8 cellular contexts compared by ENCODE assay signal in the genomic region with DNA sequence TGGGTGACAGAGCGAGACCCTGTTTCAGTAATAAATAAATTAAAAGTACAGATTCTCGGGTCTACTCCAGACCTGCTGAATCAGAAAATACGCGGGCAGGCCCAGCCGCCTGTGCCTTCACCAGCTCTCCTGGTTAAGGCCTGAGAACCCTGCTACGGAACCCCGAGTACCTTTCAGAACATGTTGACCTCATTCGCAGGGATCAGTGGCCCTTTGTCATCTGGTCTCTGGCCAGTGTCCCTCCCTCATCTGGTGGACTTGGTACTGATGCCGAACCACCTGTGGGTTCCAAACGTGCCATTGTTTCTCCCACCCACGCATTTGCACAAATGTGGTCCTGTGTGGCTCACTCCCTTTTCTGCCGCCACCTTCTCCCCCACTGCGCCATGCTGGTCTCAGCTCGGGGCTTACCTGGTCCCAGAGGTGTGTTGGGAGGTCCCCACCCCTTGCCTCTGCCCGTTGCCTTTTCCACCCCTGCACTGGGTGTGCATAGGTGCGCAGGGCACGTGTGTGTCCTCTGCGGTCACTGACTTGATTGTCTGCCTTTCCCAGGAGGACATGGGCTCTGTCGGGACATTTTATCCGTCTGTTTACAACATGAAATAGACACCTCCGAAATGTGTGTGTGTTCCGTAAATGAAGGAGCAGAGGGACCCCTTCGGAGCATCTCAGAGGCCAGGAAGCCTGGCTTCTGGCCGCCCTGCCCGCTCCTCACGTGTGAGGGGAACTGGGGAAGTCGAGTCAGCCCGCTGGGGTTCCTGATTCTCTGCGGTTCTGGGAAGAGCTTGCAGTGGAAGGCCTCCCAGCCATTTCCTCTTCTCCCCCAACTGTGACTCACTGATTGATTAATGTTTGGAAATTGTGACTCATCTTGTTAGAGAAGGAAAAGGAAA.
DNase-seq lines count a peak whose midpoint lies in the region; ATAC-seq, FAIRE-seq and TF ChIP-seq lines count a peak whose summit lies in the region.

No MANE protein-coding gene starts in this region.

- no peak for TF ChIP-seq POLR2A in GM12878 (IDR thresholded peaks at IDR 0.05; ENCODE audit: low read depth, low read length)

- CTCF ChIA-PET in GM12878 (lab: Yijun Ruan, JAX), result interaction anchor here (1.1 to 1.2 kb wide), 2 partner anchors 19 to 36 kb away, joined by 3 to 4 read pairs; no protein-coding TSS in a partner anchor

- peaks cover 40% of the 10 kb centered on the region for H3K4me1 ChIP-seq in GM12878 (ENCODE audit: control insufficient read depth, insufficient read depth, low read length)

- peak; percentile 79 for DNase-seq in A172 (ENCODE audit: low spot score)
- DNase-seq in HT-29 (ENCODE audit: low spot score), result peak; percentile 33
- no peak for DNase-seq in GM12878 (ENCODE audit: low read depth, low spot score)
- peak; percentile 93 to 95 for DNase-seq in lung microvascular endothelial cell (ENCODE audit: low read depth in 2 of 2)
- no peak for DNase-seq in SK-N-DZ (ENCODE audit: low spot score)
- DNase-seq in T-helper 1 cell, result no peak
- no peak for DNase-seq in NCI-H1105 (lab: John Stamatoyannopoulos, UW)

- ATAC-seq in GM12878 (no peak), HG03521 (IDR thresholded peaks at IDR 0.05; ENCODE audit: unreplicated experiment) (no peak)

- peak overlapping the region; percentile 33 for H3K27ac ChIP-seq in GM12878 (ENCODE audit: control insufficient read depth, insufficient read depth)

- in situ Hi-C loops in GM12878 (cut with MboI), result no loop called here

- no peak for FAIRE-seq in GM12878 (lab: Jason Lieb, UNC)

- no peaks in the 10 kb centered on the region for H3K9me3 ChIP-seq in GM12878 (replicated peaks; ENCODE audit: control insufficient read depth, insufficient read depth, low read length)

- no peak overlapping the region for H3K4me3 ChIP-seq in GM12878

- 82% methylated on average over 29 of the region's 29 CpGs for WGBS in GM12878 (ENCODE audit: insufficient coverage, insufficient replicate concordance, low lambda C conversion rate, missing lambda C conversion rate)

- H3K36me3 ChIP-seq in GM12878 (ENCODE audit: control insufficient read depth in 2 of 2, insufficient read depth in 2 of 2, low read length in 1 of 2), result peaks cover 0 to 3% of the 10 kb centered on the region in 2 experiments; a peak in 3 of 4 replicates

- TF ChIP-seq RAD21 in GM12878 (IDR thresholded peaks at IDR 0.05; ENCODE audit: insufficient read depth, low read depth, low read length), result no peak

- no peak for TF ChIP-seq EP300 in GM12878 (IDR thresholded peaks at IDR 0.05; ENCODE audit: borderline replicate concordance in 1 of 2, control insufficient read depth in 1 of 2, low read depth in 2 of 2, low read length in 2 of 2)

- no peak overlapping the region for H3K4me2 ChIP-seq in GM12878 (ENCODE audit: control insufficient read depth, insufficient read depth)

- intact Hi-C loops in GM12878 (cut with micrococcal nuclease; ENCODE audit: unreplicated experiment), result loop anchor here (10.0 kb wide), 1 partner anchor 208 kb away; no protein-coding TSS in a partner anchor

- POLR2A ChIA-PET in GM12878 (lab: Charles Lee), result interaction anchor here (0.6 to 3.8 kb wide), 4 partner anchors 12 to 76 kb away, joined by 3 to 27 read pairs (median 4); no protein-coding TSS in a partner anchor

- no peaks in the 10 kb centered on the region for H3K27me3 ChIP-seq in GM12878 (replicated peaks in 1 of 2; ENCODE audit: control insufficient read depth in 2 of 2, insufficient read depth in 2 of 2, low read length in 1 of 2)

- H4K20me1 ChIP-seq in GM12878 (ENCODE audit: control insufficient read depth, insufficient read depth), result no peaks in the 10 kb centered on the region

- no TSS peak for BruUV-seq in GM12878 (replicated peaks; lab: Mats Ljungman, UMichigan)

- SMC1A ChIA-PET in GM12878 (lab: Charles Lee; ENCODE audit: uncharacterized antibody, unreplicated experiment), result interaction anchor here (0.7 to 3.8 kb wide), 9 partner anchors 10 to 214 kb away, joined by 3 to 11 read pairs (median 6); no protein-coding TSS in a partner anchor

- peaks cover 5% of the 10 kb centered on the region for H3K79me2 ChIP-seq in GM12878 (ENCODE audit: control insufficient read depth, insufficient read depth, low read length)

- TF ChIP-seq CTCF in GM12878 (IDR thresholded peaks at IDR 0.05 in 2 of 3, conservative IDR thresholded peaks at IDR 0.05 in 1 of 3; ENCODE audit: control insufficient read depth in 2 of 3, extremely low read depth in 1 of 3, insufficient read depth in 1 of 3, low read depth in 3 of 3, low read length in 3 of 3), result no peak

- no peak overlapping the region for H3K9ac ChIP-seq in GM12878 (ENCODE audit: control insufficient read depth, insufficient read depth, low read length)

- no peak overlapping the region for H2AFZ ChIP-seq in GM12878 (ENCODE audit: control insufficient read depth, low read depth, low read length)

- RAD21 ChIA-PET in GM12878 (lab: Charles Lee; ENCODE audit: unreplicated experiment), result interaction anchor here (0.7 to 4.6 kb wide), 5 partner anchors 10 to 33 kb away, joined by 3 to 28 read pairs (median 8); no protein-coding TSS in a partner anchor

TF ChIP-seq in GM12878, 131 proteins besides CTCF, POLR2A, EP300 and RAD21 (continues in another document):
- TF ChIP-seq, protein P1, sequence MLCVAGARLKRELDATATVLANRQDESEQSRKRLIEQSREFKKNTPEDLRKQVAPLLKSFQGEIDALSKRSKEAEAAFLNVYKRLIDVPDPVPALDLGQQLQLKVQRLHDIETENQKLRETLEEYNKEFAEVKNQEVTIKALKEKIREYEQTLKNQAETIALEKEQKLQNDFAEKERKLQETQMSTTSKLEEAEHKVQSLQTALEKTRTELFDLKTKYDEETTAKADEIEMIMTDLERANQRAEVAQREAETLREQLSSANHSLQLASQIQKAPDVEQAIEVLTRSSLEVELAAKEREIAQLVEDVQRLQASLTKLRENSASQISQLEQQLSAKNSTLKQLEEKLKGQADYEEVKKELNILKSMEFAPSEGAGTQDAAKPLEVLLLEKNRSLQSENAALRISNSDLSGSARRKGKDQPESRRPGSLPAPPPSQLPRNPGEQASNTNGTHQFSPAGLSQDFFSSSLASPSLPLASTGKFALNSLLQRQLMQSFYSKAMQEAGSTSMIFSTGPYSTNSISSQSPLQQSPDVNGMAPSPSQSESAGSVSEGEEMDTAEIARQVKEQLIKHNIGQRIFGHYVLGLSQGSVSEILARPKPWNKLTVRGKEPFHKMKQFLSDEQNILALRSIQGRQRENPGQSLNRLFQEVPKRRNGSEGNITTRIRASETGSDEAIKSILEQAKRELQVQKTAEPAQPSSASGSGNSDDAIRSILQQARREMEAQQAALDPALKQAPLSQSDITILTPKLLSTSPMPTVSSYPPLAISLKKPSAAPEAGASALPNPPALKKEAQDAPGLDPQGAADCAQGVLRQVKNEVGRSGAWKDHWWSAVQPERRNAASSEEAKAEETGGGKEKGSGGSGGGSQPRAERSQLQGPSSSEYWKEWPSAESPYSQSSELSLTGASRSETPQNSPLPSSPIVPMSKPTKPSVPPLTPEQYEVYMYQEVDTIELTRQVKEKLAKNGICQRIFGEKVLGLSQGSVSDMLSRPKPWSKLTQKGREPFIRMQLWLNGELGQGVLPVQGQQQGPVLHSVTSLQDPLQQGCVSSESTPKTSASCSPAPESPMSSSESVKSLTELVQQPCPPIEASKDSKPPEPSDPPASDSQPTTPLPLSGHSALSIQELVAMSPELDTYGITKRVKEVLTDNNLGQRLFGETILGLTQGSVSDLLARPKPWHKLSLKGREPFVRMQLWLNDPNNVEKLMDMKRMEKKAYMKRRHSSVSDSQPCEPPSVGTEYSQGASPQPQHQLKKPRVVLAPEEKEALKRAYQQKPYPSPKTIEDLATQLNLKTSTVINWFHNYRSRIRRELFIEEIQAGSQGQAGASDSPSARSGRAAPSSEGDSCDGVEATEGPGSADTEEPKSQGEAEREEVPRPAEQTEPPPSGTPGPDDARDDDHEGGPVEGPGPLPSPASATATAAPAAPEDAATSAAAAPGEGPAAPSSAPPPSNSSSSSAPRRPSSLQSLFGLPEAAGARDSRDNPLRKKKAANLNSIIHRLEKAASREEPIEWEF (IDR thresholded peaks at IDR 0.05; ENCODE audit: insufficient replicate concordance, low read depth, low read length), result no peak
- TF ChIP-seq EZH2 (IDR thresholded peaks at IDR 0.05; ENCODE audit: borderline replicate concordance, control insufficient read depth, low read depth, low read length) (no peak), ZNF217 (IDR thresholded peaks at IDR 0.05) (no peak)
- TF ChIP-seq, protein P2, sequence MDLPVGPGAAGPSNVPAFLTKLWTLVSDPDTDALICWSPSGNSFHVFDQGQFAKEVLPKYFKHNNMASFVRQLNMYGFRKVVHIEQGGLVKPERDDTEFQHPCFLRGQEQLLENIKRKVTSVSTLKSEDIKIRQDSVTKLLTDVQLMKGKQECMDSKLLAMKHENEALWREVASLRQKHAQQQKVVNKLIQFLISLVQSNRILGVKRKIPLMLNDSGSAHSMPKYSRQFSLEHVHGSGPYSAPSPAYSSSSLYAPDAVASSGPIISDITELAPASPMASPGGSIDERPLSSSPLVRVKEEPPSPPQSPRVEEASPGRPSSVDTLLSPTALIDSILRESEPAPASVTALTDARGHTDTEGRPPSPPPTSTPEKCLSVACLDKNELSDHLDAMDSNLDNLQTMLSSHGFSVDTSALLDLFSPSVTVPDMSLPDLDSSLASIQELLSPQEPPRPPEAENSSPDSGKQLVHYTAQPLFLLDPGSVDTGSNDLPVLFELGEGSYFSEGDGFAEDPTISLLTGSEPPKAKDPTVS (IDR thresholded peaks at IDR 0.05; ENCODE audit: low read depth, low read length), result no peak

Comparison
In these comparisons a context has a peak if more than half of its experiments do, and no peak if none do; other contexts are left out.
1. DNase-seq: peak in A172 (single experiment), HT-29 (single experiment) and lung microvascular endothelial cell (2 of 2); none in GM12878 (single experiment), SK-N-DZ (single experiment), T-helper 1 cell (0 of 5) and NCI-H1105 (single experiment).